8 cellular contexts compared by ENCODE assay signal in genomic region chr19:57830071-57830602, GRCh38. TPM values are rescaled to one million over a fixed set of nuclear protein-coding genes. Genes with fewer than 3 reads are reported as not detected.
DNase-seq lines count a peak whose midpoint lies in the region; ATAC-seq and TF ChIP-seq lines count a peak whose summit lies in the region.

ZNF587B (plus strand) TSS chr19:57830299; CDS start chr19:57830529, 230 bp downstream.

- no TSS peak for BruUV-seq in MCF 10A (replicated peaks; lab: Mats Ljungman, UMichigan)

- POLR2A ChIA-PET in MCF 10A (lab: Yijun Ruan, JAX), result interaction anchor here (0.5 kb wide), 1 partner anchor 1739 kb away, joined by 3 read pairs; no protein-coding TSS in a partner anchor

- peak; percentile 35; the same call in 2 of the 3 replicates for TF ChIP-seq CTCF in GM12872 (IDR thresholded peaks at IDR 0.05; ENCODE audit: insufficient read depth, low read depth, low read length)
- peak; percentile 23 for TF ChIP-seq CTCF in MCF 10A (IDR thresholded peaks at IDR 0.05; ENCODE audit: unreplicated experiment)

- DNase-seq in SJSA1 (ENCODE audit: low read depth in 1 of 2, low spot score in 2 of 2), result peak; percentile 11 to 50
- DNase-seq in MCF 10A (ENCODE audit: unreplicated experiment), result peak; percentile 11
- DNase-seq in pulmonary artery endothelial cell (ENCODE audit: low read depth, low spot score), result no peak
- DNase-seq in DMS114 treated with DMSO at 0.1 percent for 48 hours (lab: John Stamatoyannopoulos, UW; ENCODE audit: unreplicated experiment), result no peak
- no peak for DNase-seq in GF-D8 (lab: John Stamatoyannopoulos, UW)

- peak within 1 kb of the TSS; percentile 39 for H3K27ac Mint-ChIP-seq in MCF 10A (ENCODE audit: low read depth, unreplicated experiment)

- no peaks in the 10 kb centered on the region for H3K27me3 Mint-ChIP-seq in MCF 10A (ENCODE audit: insufficient read depth, unreplicated experiment)

- no peak within 1 kb of the TSS for H3K4me3 Mint-ChIP-seq in MCF 10A (ENCODE audit: unreplicated experiment)

- peaks cover 13% of the 10 kb centered on the region for H3K36me3 ChIP-seq in SJSA1

- H3K27ac ChIP-seq in SJSA1, result no peak within 1 kb of the TSS

- intact Hi-C loops in MCF 10A (cut with micrococcal nuclease), result no loop called here

- peaks cover 24% of the 10 kb centered on the region for H3K36me3 Mint-ChIP-seq in MCF 10A (ENCODE audit: insufficient read depth, unreplicated experiment)

- H3K4me3 ChIP-seq in SJSA1 (no peak within 1 kb of the TSS), iPS-11a (ENCODE audit: low read depth, low read length) (peak within 1 kb of the TSS; percentile 96)

- H3K4me1 ChIP-seq in SJSA1 (replicated peaks), result no peaks in the 10 kb centered on the region

- H3K4me1 Mint-ChIP-seq in MCF 10A (ENCODE audit: insufficient read depth, unreplicated experiment), result no peaks in the 10 kb centered on the region

- no peaks in the 10 kb centered on the region for H3K9me3 ChIP-seq in SJSA1 (replicated peaks)

- ATAC-seq in HG02852 (IDR thresholded peaks at IDR 0.05; ENCODE audit: unreplicated experiment), result no peak

- CTCF ChIA-PET in MCF 10A (lab: Yijun Ruan, JAX), result interaction anchor here (0.6 to 1.1 kb wide), 2 partner anchors 179 to 462 kb away, joined by 3 read pairs; no protein-coding TSS in a partner anchor

- no peaks in the 10 kb centered on the region for H3K27me3 ChIP-seq in SJSA1 (replicated peaks)

- H3K9me3 Mint-ChIP-seq in MCF 10A (ENCODE audit: unreplicated experiment), result no peaks in the 10 kb centered on the region

RNA-seq across cellular contexts. Expression of gene ZNF587B, which starts in this region (rescaled TPM):
- total RNA-seq in SJSA1 (2014; rRNA removed; shearing (Covaris generic)), result 11.4 and 13.6 TPM in 2 replicates
- total RNA-seq in MCF 10A (2022), result 19.0 and 19.4 TPM in 2 replicates
- 24.7 and 29.6 TPM in 2 replicates for total RNA-seq in pulmonary artery endothelial cell

Comparison
In these comparisons a context has a peak if more than half of its experiments do, and no peak if none do; other contexts are left out.
1. DNase-seq: peak in SJSA1 (2 of 2) and MCF 10A (single experiment); none in pulmonary artery endothelial cell (single experiment), DMS114 treated with DMSO at 0.1 percent for 48 hours (single experiment) and GF-D8 (single experiment).